15 cellular contexts compared by ENCODE assay signal in the genomic region with DNA sequence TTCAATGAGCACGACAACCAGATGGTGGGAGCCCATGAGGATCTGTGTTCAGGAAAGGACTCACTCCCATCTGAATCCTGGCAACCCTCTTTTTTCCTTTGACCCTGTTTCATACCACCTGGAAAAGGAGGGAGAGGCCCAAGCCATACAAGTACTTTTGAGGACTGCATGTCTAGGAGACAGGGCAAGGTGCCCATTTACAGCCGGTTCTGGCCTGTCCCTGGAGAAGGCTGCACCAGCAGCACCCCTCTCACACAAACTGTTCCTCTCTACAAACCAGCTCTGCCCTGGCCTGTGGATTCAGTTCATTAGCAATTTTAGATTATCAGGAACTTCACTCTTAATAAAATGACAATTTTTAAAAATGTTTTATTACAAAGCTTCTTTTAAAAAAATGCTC. TPM values are rescaled to one million over a fixed set of nuclear protein-coding genes. Genes with fewer than 3 reads are reported as not detected.
DNase-seq lines count a peak whose midpoint lies in the region; ATAC-seq lines count a peak whose summit lies in the region.
"Had no signal": no experiment of that assay in that cellular context is flagged by ENCODE, and none has a peak within 500 bp of the region (broad histone marks: within the 10 kb centered on the region; RNA-seq: fewer than 3 reads in every experiment).

No MANE protein-coding gene starts in this region.

- no peak overlapping the region for H3K4me3 Mint-ChIP-seq in activated CD4-positive, alpha-beta memory T cell treated with anti-CD3 and anti-CD28 coated beads for 36 hours
- H3K4me3 Mint-ChIP-seq in activated CD4-positive, alpha-beta memory T cell treated with anti-CD3 and anti-CD28 coated beads, Interleukin-2, amount 10 ng/mL, durations not matched to agents 7 days and 5 days = no peak overlapping the region
- peak overlapping the region in 1 of 4 donors; percentile 47 for H3K4me3 Mint-ChIP-seq in CD4-positive, CD25-positive, alpha-beta regulatory T cell
- peak overlapping the region in 2 of 10 donors; percentile 33 to 60 for H3K4me3 Mint-ChIP-seq in naive thymus-derived CD4-positive, alpha-beta T cell

- peak overlapping the region; percentile 11 for H3K27ac Mint-ChIP-seq in activated CD4-positive, alpha-beta memory T cell treated with anti-CD3 and anti-CD28 coated beads for 36 hours
- H3K27ac Mint-ChIP-seq in activated CD4-positive, alpha-beta memory T cell treated with anti-CD3 and anti-CD28 coated beads, Interleukin-2, amount 10 ng/mL, durations not matched to agents 7 days and 5 days = no peak overlapping the region
- no peak overlapping the region for H3K27ac Mint-ChIP-seq in CD4-positive, CD25-positive, alpha-beta regulatory T cell
- peak overlapping the region in 8 of 9 donors; percentile 59 to 99 (median 90) for H3K27ac Mint-ChIP-seq in naive thymus-derived CD4-positive, alpha-beta T cell

- peaks cover 48% of the 10 kb centered on the region for H3K36me3 ChIP-seq in CD4-positive, CD25-positive, alpha-beta regulatory T cell (ENCODE audit: control insufficient read depth, insufficient read depth, low read length)
- H3K36me3 ChIP-seq in naive thymus-derived CD4-positive, alpha-beta T cell (ENCODE audit: control insufficient read depth in 2 of 3, insufficient read depth in 3 of 3, low read length in 3 of 3) = peaks cover 0 to 45% (median 21%) of the 10 kb centered on the region in 3 experiments
- H3K36me3 ChIP-seq: Peyer's patch had no signal

- peak overlapping the region; percentile 27 for H3K27ac ChIP-seq in CD4-positive, CD25-positive, alpha-beta regulatory T cell (ENCODE audit: insufficient read depth, low read length, poor library complexity, severe bottlenecking)
- peak overlapping the region; percentile 43 for H3K27ac ChIP-seq in naive thymus-derived CD4-positive, alpha-beta T cell (ENCODE audit: low read depth, low read length)
- H3K27ac ChIP-seq: A549, Peyer's patch had no signal

- no peak for ATAC-seq in CD4-positive, CD25-positive, alpha-beta regulatory T cell (ENCODE audit: low read depth in 2 of 2)
- ATAC-seq in naive thymus-derived CD4-positive, alpha-beta T cell = no peak
- ATAC-seq: A549 had no signal

- H3K9me3 Mint-ChIP-seq in activated CD4-positive, alpha-beta memory T cell treated with anti-CD3 and anti-CD28 coated beads for 36 hours = no peaks in the 10 kb centered on the region
- H3K9me3 Mint-ChIP-seq in activated CD4-positive, alpha-beta memory T cell treated with anti-CD3 and anti-CD28 coated beads, Interleukin-2, amount 10 ng/mL, durations not matched to agents 7 days and 5 days = no peaks in the 10 kb centered on the region
- peaks cover 0 to 1% (median 0%) of the 10 kb centered on the region in 7 donors for H3K9me3 Mint-ChIP-seq in CD4-positive, CD25-positive, alpha-beta regulatory T cell
- peaks cover 0 to 12% (median 0%) of the 10 kb centered on the region in 11 donors for H3K9me3 Mint-ChIP-seq in naive thymus-derived CD4-positive, alpha-beta T cell

- no peaks in the 10 kb centered on the region for H3K27me3 ChIP-seq in CD4-positive, CD25-positive, alpha-beta regulatory T cell (ENCODE audit: control insufficient read depth, insufficient read depth, low read length)
- H3K27me3 ChIP-seq in naive thymus-derived CD4-positive, alpha-beta T cell (ENCODE audit: control insufficient read depth in 2 of 2, insufficient read depth in 2 of 2, low read length in 2 of 2) = no peaks in the 10 kb centered on the region
- H3K27me3 ChIP-seq: Peyer's patch had no signal

- H3K9me3 ChIP-seq in CD4-positive, CD25-positive, alpha-beta regulatory T cell (ENCODE audit: control insufficient read depth in 2 of 2, low read length in 2 of 2) = no peaks in the 10 kb centered on the region
- no peaks in the 10 kb centered on the region for H3K9me3 ChIP-seq in naive thymus-derived CD4-positive, alpha-beta T cell (ENCODE audit: control insufficient read depth in 2 of 3, low read length in 3 of 3)
- H3K9me3 ChIP-seq: A549, Peyer's patch had no signal

- H3K4me1 ChIP-seq in CD4-positive, CD25-positive, alpha-beta regulatory T cell (ENCODE audit: control insufficient read depth, insufficient read depth, low read length, poor library complexity, severe bottlenecking) = peaks cover 39% of the 10 kb centered on the region
- peaks cover 15 to 73% of the 10 kb centered on the region in 2 donors for H3K4me1 ChIP-seq in naive thymus-derived CD4-positive, alpha-beta T cell (ENCODE audit: control insufficient read depth in 2 of 2, insufficient read depth in 2 of 2, low read length in 2 of 2)
- H3K4me1 ChIP-seq: A549, Peyer's patch had no signal

- DNase-seq in activated CD4-positive, alpha-beta memory T cell treated with anti-CD3 and anti-CD28 coated beads for 36 hours = no peak
- DNase-seq in activated CD4-positive, alpha-beta memory T cell treated with anti-CD3 and anti-CD28 coated beads, Interleukin-2, amount 10 ng/mL, durations not matched to agents 7 days and 5 days = no peak
- DNase-seq in CD4-positive, CD25-positive, alpha-beta regulatory T cell = no peak
- DNase-seq in NCI-H2029 treated with DMSO at 0.1 percent for 48 hours (lab: John Stamatoyannopoulos, UW) (peak; percentile 44), NOMO-1 treated with dmso at 0.1 percent for 144 hours (lab: John Stamatoyannopoulos, UW; ENCODE audit: unreplicated experiment) (no peak), nucleus accumbens (lab: John Stamatoyannopoulos, UW) (no peak)
- DNase-seq in naive thymus-derived CD4-positive, alpha-beta T cell = no peak
- DNase-seq: CD4-positive, alpha-beta memory T cell; GF-D8; HCEC 1CT; NCI-H1436; NCI-H446; Peyer's patch; SHP77 had no signal

- peaks cover 34% of the 10 kb centered on the region for H3K36me3 Mint-ChIP-seq in activated CD4-positive, alpha-beta memory T cell treated with anti-CD3 and anti-CD28 coated beads for 36 hours
- H3K36me3 Mint-ChIP-seq in activated CD4-positive, alpha-beta memory T cell treated with anti-CD3 and anti-CD28 coated beads, Interleukin-2, amount 10 ng/mL, durations not matched to agents 7 days and 5 days (ENCODE audit: low read depth) = peaks cover 40% of the 10 kb centered on the region
- peaks cover 52% of the 10 kb centered on the region for H3K36me3 Mint-ChIP-seq in CD4-positive, CD25-positive, alpha-beta regulatory T cell
- H3K36me3 Mint-ChIP-seq in naive thymus-derived CD4-positive, alpha-beta T cell = peaks cover 3 to 58% (median 41%) of the 10 kb centered on the region in 5 donors

- no peak overlapping the region for H3K4me3 ChIP-seq in CD4-positive, CD25-positive, alpha-beta regulatory T cell (ENCODE audit: low read depth, low read length)
- H3K4me3 ChIP-seq in naive thymus-derived CD4-positive, alpha-beta T cell (ENCODE audit: low read length) = no peak overlapping the region
- H3K4me3 ChIP-seq: A549, Peyer's patch had no signal

- POLR2A ChIA-PET in activated CD4-positive, alpha-beta memory T cell treated with anti-CD3 and anti-CD28 coated beads for 36 hours (lab: Charles Lee) = no interaction called here
- POLR2A ChIA-PET in activated CD4-positive, alpha-beta memory T cell treated with anti-CD3 and anti-CD28 coated beads, Interleukin-2, amount 10 ng/mL, durations not matched to agents 7 days and 5 days (lab: Charles Lee) = no interaction called here
- POLR2A ChIA-PET in naive thymus-derived CD4-positive, alpha-beta T cell (lab: Charles Lee) = interaction anchor here (0.6 to 3.4 kb wide), 9 partner anchors 10 to 121 kb away, joined by 3 to 19 read pairs (median 4); a partner anchor contains a TSS

- CTCF ChIA-PET in activated CD4-positive, alpha-beta memory T cell treated with anti-CD3 and anti-CD28 coated beads for 36 hours (lab: Charles Lee) = interaction anchor here (1.2 to 1.7 kb wide), 2 partner anchors 28 to 525 kb away, joined by 3 to 5 read pairs; no protein-coding TSS in a partner anchor
- CTCF ChIA-PET in activated CD4-positive, alpha-beta memory T cell treated with anti-CD3 and anti-CD28 coated beads, Interleukin-2, amount 10 ng/mL, durations not matched to agents 7 days and 5 days (lab: Charles Lee) = interaction anchor here (1.6 to 1.7 kb wide), 2 partner anchors 10 to 28 kb away, joined by 4 read pairs; no protein-coding TSS in a partner anchor
- CTCF ChIA-PET in naive thymus-derived CD4-positive, alpha-beta T cell (lab: Charles Lee) = interaction anchor here (1.0 kb wide), 1 partner anchor 16 kb away, joined by 3 read pairs; no protein-coding TSS in a partner anchor

- peaks cover 67% of the 10 kb centered on the region for H3K4me1 Mint-ChIP-seq in activated CD4-positive, alpha-beta memory T cell treated with anti-CD3 and anti-CD28 coated beads for 36 hours (ENCODE audit: low read depth)
- peaks cover 27% of the 10 kb centered on the region for H3K4me1 Mint-ChIP-seq in activated CD4-positive, alpha-beta memory T cell treated with anti-CD3 and anti-CD28 coated beads, Interleukin-2, amount 10 ng/mL, durations not matched to agents 7 days and 5 days
- peaks cover 42 to 83% (median 66%) of the 10 kb centered on the region in 4 donors for H3K4me1 Mint-ChIP-seq in CD4-positive, CD25-positive, alpha-beta regulatory T cell
- peaks cover 39 to 94% (median 87%) of the 10 kb centered on the region in 7 donors for H3K4me1 Mint-ChIP-seq in naive thymus-derived CD4-positive, alpha-beta T cell

- H3K27me3 Mint-ChIP-seq in activated CD4-positive, alpha-beta memory T cell treated with anti-CD3 and anti-CD28 coated beads for 36 hours = no peaks in the 10 kb centered on the region
- H3K27me3 Mint-ChIP-seq in activated CD4-positive, alpha-beta memory T cell treated with anti-CD3 and anti-CD28 coated beads, Interleukin-2, amount 10 ng/mL, durations not matched to agents 7 days and 5 days = no peaks in the 10 kb centered on the region
- no peaks in the 10 kb centered on the region for H3K27me3 Mint-ChIP-seq in CD4-positive, CD25-positive, alpha-beta regulatory T cell
- H3K27me3 Mint-ChIP-seq in naive thymus-derived CD4-positive, alpha-beta T cell = no peaks in the 10 kb centered on the region
- H3K27me3 Mint-ChIP-seq: CD4-positive, alpha-beta memory T cell had no signal

- intact Hi-C loops in activated CD4-positive, alpha-beta memory T cell treated with anti-CD3 and anti-CD28 coated beads for 36 hours (cut with micrococcal nuclease) = no loop called here
- intact Hi-C loops in naive thymus-derived CD4-positive, alpha-beta T cell (cut with micrococcal nuclease) = no loop called here

RNA-seq across cellular contexts. Expression of a gene that starts 57.5 kb away (rescaled TPM):
- total RNA-seq in activated CD4-positive, alpha-beta memory T cell treated with anti-CD3 and anti-CD28 coated beads for 36 hours = 10 to 100 TPM; 49.0 to 50.6 TPM
- total RNA-seq in activated CD4-positive, alpha-beta memory T cell treated with anti-CD3 and anti-CD28 coated beads, Interleukin-2, amount 10 ng/mL, durations not matched to agents 7 days and 5 days = 10 to 100 TPM; 38.0 to 38.6 TPM
- 11.6 TPM for total RNA-seq in CD4-positive, CD25-positive, alpha-beta regulatory T cell
- 10 to 100 TPM; 27.2 to 37.3 (median 34.3) TPM for polyA plus RNA-seq in CD4-positive, CD25-positive, alpha-beta regulatory T cell
- 10 to 100 TPM; 16.5 to 38.8 (median 29.7) TPM for total RNA-seq in naive thymus-derived CD4-positive, alpha-beta T cell
- 10 to 100 TPM; 43.0 to 45.1 TPM for polyA plus RNA-seq in naive thymus-derived CD4-positive, alpha-beta T cell

Comparison
In these comparisons a context has a peak if more than half of its experiments do, and no peak if none do; other contexts are left out.
1. H3K27ac Mint-ChIP-seq: peak in activated CD4-positive, alpha-beta memory T cell treated with anti-CD3 and anti-CD28 coated beads for 36 hours (single experiment) and naive thymus-derived CD4-positive, alpha-beta T cell (8 of 9); none in activated CD4-positive, alpha-beta memory T cell treated with anti-CD3 and anti-CD28 coated beads, Interleukin-2, amount 10 ng/mL, durations not matched to agents 7 days and 5 days (single experiment) and CD4-positive, CD25-positive, alpha-beta regulatory T cell (0 of 3).